In the genomic region with DNA sequence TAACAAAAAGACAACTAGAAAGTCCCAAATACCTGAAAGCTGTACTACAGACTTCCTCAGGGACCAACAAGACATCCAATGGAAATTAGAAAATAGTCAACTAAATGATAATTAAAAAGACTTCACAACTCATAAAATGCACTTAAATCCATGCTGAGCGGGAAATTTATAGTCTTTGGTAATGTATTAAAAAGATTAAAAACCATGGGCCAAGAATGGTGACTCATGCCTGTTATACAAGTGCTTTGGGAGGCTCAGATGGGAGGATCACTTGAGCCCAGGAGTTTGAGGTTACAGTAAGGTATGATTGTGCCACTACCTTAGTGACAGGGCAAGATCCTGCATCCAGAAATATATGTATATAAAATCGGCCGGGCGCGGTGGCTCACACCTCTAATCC, we compare ENCODE assay signal across 35 cellular contexts. TPM values are rescaled to one million over a fixed set of nuclear protein-coding genes. Genes with fewer than 3 reads are reported as not detected.
"Had no signal": no experiment of that assay in that cellular context is flagged by ENCODE, and none has a peak within 500 bp of the region (broad histone marks: within the 10 kb centered on the region; RNA-seq: fewer than 3 reads in every experiment).

No MANE protein-coding gene starts in this region.

- H3K27ac ChIP-seq: adrenal gland, ascending aorta, body of pancreas, brain microvascular endothelial cell, breast epithelium, cardiac muscle cell had no signal

- H3K36me3 ChIP-seq: adrenal gland, ascending aorta, brain microvascular endothelial cell, breast epithelium, cardiac muscle cell had no signal

- H3K4me3 ChIP-seq: adrenal gland, ascending aorta, body of pancreas, breast epithelium, cardiac muscle cell had no signal

- FAIRE-seq: astrocyte, bronchial epithelial cell had no signal

- DNase-seq: activated effector memory CD4-positive, alpha-beta T cell treated with anti-CD3 and anti-CD28 coated beads, Interleukin-2, amount 50 U/mL, for 16 hours; activated effector memory CD4-positive, alpha-beta T cell treated with Interleukin-2 at 50 U/mL for 16 hours; activated gamma-delta T cell; activated gamma-delta T cell treated with Interleukin-2 at 50 U/mL for 16 hours; activated naive CD4-positive, alpha-beta T cell; activated naive CD4-positive, alpha-beta T cell treated with anti-CD3 and anti-CD28 coated beads for 36 hours; activated naive CD4-positive, alpha-beta T cell treated with anti-CD3 and anti-CD28 coated beads, Interleukin-2, amount 10 ng/mL, durations not matched to agents 7 days and 5 days; activated naive CD4-positive, alpha-beta T cell treated with anti-CD3 and anti-CD28 coated beads, Interleukin-2, amount 50 U/mL, for 16 hours; activated naive CD4-positive, alpha-beta T cell treated with Interleukin-2 at 50 U/mL for 16 hours; activated naive CD8-positive, alpha-beta T cell treated with anti-CD3 and anti-CD28 coated beads for 36 hours; activated naive CD8-positive, alpha-beta T cell treated with anti-CD3 and anti-CD28 coated beads, Interleukin-2, amount 10 ng/mL, durations not matched to agents 7 days and 5 days; activated naive CD8-positive, alpha-beta T cell treated with anti-CD3 and anti-CD28 coated beads, Interleukin-2, amount 50 U/mL, for 24 hours; activated T-cell treated with anti-CD3 and anti-CD28 coated beads, Interleukin-2, amount 50 U/mL, for 24 hours; activated T-cell treated with anti-CD3 and anti-CD28 coated beads, Interleukin-2, amount 50 U/mL, for 4 hours; activated T-cell treated with anti-CD3 and anti-CD28 coated beads, Interleukin-2, amount 50 U/mL, for 48 hours; activated T-cell treated with anti-CD3 and anti-CD28 coated beads, Interleukin-2, amount 50 U/mL, for 72 hours; adrenal gland; amniotic stem cell; amygdala; anterior cingulate cortex; aorta; body of pancreas; brain microvascular endothelial cell; caudate nucleus; central memory CD4-positive, alpha-beta T cell; cerebellar nuclear complex had no signal

- ATAC-seq: activated naive CD4-positive, alpha-beta T cell treated with anti-CD3 and anti-CD28 coated beads, Interleukin-2, amount 50 U/mL, for 72 hours; activated naive CD8-positive, alpha-beta T cell treated with anti-CD3 and anti-CD28 coated beads, Interleukin-2, amount 50 U/mL, for 24 hours; activated T-cell treated with anti-CD3 and anti-CD28 coated beads, Interleukin-2, amount 50 U/mL, for 4 hours; activated T-cell treated with anti-CD3 and anti-CD28 coated beads, Interleukin-2, amount 50 U/mL, for 72 hours; activated T-helper 17 cell treated with anti-CD3 and anti-CD28 coated beads, Interleukin-2, amount 50 U/mL, for 72 hours; body of pancreas had no signal

- H3K4me1 ChIP-seq: adrenal gland, ascending aorta, body of pancreas, breast epithelium had no signal

- H3K27me3 ChIP-seq: adrenal gland, ascending aorta, body of pancreas, brain microvascular endothelial cell, breast epithelium, cardiac muscle cell had no signal

- H3K9me3 ChIP-seq: adrenal gland, ascending aorta, body of pancreas, breast epithelium had no signal

RNA-seq across cellular contexts. Expression of gene CPEB1, which starts 45.0 kb away (rescaled TPM):
- total RNA-seq: activated naive CD4-positive, alpha-beta T cell treated with anti-CD3 and anti-CD28 coated beads, Interleukin-2, amount 50 U/mL, for 72 hours; activated T-helper 1 cell treated with anti-CD3 and anti-CD28 coated beads, Interleukin-12 subunit alpha, Interleukin-12 subunit beta, Interleukin-2, Interleukin-4 antibody, amounts not matched to agents 30 ng/mL and 10 ng/mL and 1 ng/mL, durations not matched to agents 14 hours and 24 hours and 36 hours; activated T-helper 2 cell treated with anti-CD3 and anti-CD28 coated beads, Interferon-gamma antibody, Interleukin-2, Interleukin-4, amounts not matched to agents 10 μg/mL and 5 μg/mL and 100 μg/mL, durations not matched to agents 14 hours and 24 hours and 36 hours had no signal
